ENCODE assay signal across 8 cellular contexts in the genomic region with DNA sequence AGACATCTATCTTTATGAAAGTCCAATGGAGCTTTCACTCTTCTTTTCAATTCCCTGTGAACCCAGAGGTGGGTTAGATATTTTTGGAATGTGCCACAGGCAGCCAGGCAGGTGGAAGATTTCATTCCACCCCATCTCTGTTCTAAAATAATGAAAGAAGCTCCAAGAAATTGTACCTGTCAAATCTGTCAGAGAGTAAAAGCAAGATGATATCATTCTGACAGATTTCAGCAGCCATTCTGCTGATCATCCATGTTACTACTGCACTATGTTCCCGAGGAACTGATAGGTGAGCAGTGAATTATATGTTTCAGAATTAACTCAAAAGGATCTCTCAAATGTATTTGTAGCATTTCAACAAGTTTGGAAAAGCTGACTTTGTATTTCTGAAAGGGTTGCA.
"Had no signal": no experiment of that assay in that cellular context is flagged by ENCODE, and none has a peak within 500 bp of the region (broad histone marks: within the 10 kb centered on the region; RNA-seq: fewer than 3 reads in every experiment).

No MANE protein-coding gene starts in this region.

- H2AFZ ChIP-seq: GM23248 had no signal

- H3K9ac ChIP-seq: GM23248 had no signal

- H3K27ac Mint-ChIP-seq: HFFc6 had no signal

- ATAC-seq: HCT116, K562 had no signal

- H3K4me1 ChIP-seq: HAP-1 had no signal

- H3K27ac ChIP-seq: GM23248 had no signal

- H3K4me3 ChIP-seq: GM23248, HAP-1, K562 had no signal

- H3K9me3 ChIP-seq: HAP-1 had no signal

- DNase-seq: GM23248, GOT3, H7, HFFc6, IMR-90 had no signal

- H3K36me3 ChIP-seq: HAP-1 had no signal

- H3K4me3 Mint-ChIP-seq: HFFc6 had no signal

- H3K9me3 Mint-ChIP-seq: HFFc6 had no signal
